In the genomic region with DNA sequence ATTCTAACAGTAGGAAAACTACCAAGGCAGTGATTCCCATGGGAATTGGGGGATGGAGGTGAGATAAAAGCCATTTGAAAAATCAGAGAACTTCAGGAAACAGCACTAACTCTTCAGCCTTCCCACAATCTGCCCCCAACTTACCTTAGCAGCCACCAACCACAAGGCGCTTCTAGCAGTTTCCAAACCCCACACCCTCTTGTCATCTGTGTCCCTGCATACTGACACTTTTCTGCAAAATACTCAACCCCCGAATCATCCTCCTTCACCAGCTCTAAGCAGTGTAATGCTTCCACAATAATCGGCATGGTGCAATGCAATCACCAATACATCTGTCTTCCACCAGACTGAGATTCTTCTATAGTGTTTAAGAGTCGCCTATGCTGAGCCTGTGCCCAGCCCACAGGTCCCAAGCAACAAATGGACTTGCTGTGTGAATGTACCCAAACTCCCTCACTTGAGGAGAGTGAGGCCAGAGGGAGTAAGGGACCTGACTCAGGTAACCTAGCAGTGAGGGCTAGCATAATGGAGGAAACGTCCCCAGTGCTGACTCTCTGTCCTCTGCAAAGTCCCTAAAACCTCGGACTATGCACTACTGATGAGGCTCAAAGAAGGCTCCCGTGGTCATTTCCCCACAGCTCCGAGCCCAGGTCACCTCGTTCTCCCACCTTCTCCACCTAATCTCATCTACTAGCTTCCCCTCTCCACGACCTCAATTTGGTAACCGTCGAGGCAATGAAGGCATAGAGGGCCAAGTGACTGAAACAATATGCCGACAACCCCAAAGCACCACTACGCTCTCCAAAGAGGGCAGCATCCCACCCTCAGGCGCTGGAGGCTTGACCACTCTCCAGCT, we compare ENCODE assay signal across 8 cellular contexts. TPM values are rescaled to one million over a fixed set of nuclear protein-coding genes. Genes with fewer than 3 reads are reported as not detected.
DNase-seq lines count a peak whose midpoint lies in the region; ATAC-seq and TF ChIP-seq lines count a peak whose summit lies in the region.

No MANE protein-coding gene starts in this region.

- no peak overlapping the region; the same call in 1 of the 2 replicates for H3K4ac ChIP-seq in H9 (ENCODE audit: low read depth, low read length)

- no peak for TF ChIP-seq EP300 in stomach (IDR thresholded peaks at IDR 0.05)

- H3K27me3 ChIP-seq in H9 (ENCODE audit: insufficient read depth, low read length) (no peaks in the 10 kb centered on the region), iPS-15b (ENCODE audit: control insufficient read depth, insufficient read depth, low read length) (no peaks in the 10 kb centered on the region), stomach (no peaks in the 10 kb centered on the region)

- H3K18ac ChIP-seq in H9 (ENCODE audit: insufficient read length, low read depth, low read length): no peak overlapping the region

- H3K56ac ChIP-seq in H9 (ENCODE audit: insufficient read length, low read depth, low read length): no peak overlapping the region

- H2BK12ac ChIP-seq in H9 (ENCODE audit: insufficient read length, low read depth, low read length): no peak overlapping the region

- no peak overlapping the region for H3K27ac ChIP-seq in H9 (ENCODE audit: insufficient read length, low read depth, low read length)
- peak overlapping the region; percentile 87 to 99 (median 94) for H3K27ac ChIP-seq in stomach

- H4K5ac ChIP-seq in H9 (ENCODE audit: insufficient read length, low read depth, low read length): peak overlapping the region; percentile 63

- peaks cover 5% of the 10 kb centered on the region for H4K20me1 ChIP-seq in H9 (ENCODE audit: control insufficient read depth, insufficient read depth, insufficient read length)

- no peak overlapping the region for H2BK20ac ChIP-seq in H9 (ENCODE audit: low read depth, low read length, poor library complexity, severe bottlenecking)

- peak overlapping the region; percentile 6 for H3K23ac ChIP-seq in H9 (ENCODE audit: insufficient read length, low read depth, low read length)

- DNase-seq in AG10803 (ENCODE audit: low read depth) (peak; percentile 6), H9 (no peak), stomach (no peak), HT-29 (ENCODE audit: low spot score) (no peak)
- DNase-seq in activated T-cell treated with anti-CD3 and anti-CD28 coated beads, Interleukin-2, amount 50 U/mL, for 72 hours: no peak
- DNase-seq in stimulated activated CD4-positive, alpha-beta T cell treated with anti-CD3 and anti-CD28 coated beads, Interleukin-2, amount 100 ng/mL, for 24 hours: no peak

- H2BK120ac ChIP-seq in H9 (ENCODE audit: low read depth, low read length, poor library complexity, severe bottlenecking): no peak overlapping the region

- no peak overlapping the region for H2AK5ac ChIP-seq in H9 (ENCODE audit: insufficient read length, low read length)

- H3K79me2 ChIP-seq in H9 (ENCODE audit: insufficient read depth, low read length): peaks cover 20% of the 10 kb centered on the region

- H3K36me3 ChIP-seq in iPS-15b (ENCODE audit: control insufficient read depth, insufficient read depth, low read length) (peaks cover 18% of the 10 kb centered on the region), stomach (peaks cover 21 to 38% (median 38%) of the 10 kb centered on the region in 4 donors)

- H3K4me1 ChIP-seq in H9 (ENCODE audit: insufficient read depth, low read length) (no peaks in the 10 kb centered on the region; the same call in 1 of the 2 replicates), iPS-15b (ENCODE audit: control insufficient read depth, insufficient read depth, low read length) (peaks cover 6% of the 10 kb centered on the region), stomach (peaks cover 32 to 66% (median 45%) of the 10 kb centered on the region in 4 donors)

- peaks cover 23 to 28% of the 10 kb centered on the region in 2 experiments for H3K4me1 Mint-ChIP-seq in H9
- peaks cover 53% of the 10 kb centered on the region for H3K4me1 Mint-ChIP-seq in activated T-cell treated with anti-CD3 and anti-CD28 coated beads, Interleukin-2, amount 50 U/mL, for 72 hours (ENCODE audit: low read depth)

- peaks cover 21% of the 10 kb centered on the region for H3K79me1 ChIP-seq in H9 (ENCODE audit: insufficient read depth, low read depth, low read length, poor library complexity, severe bottlenecking)

- intact Hi-C loops in stomach (cut with DNase I; ENCODE audit: low total_unique reads): no loop called here

- H4K91ac ChIP-seq in H9 (ENCODE audit: insufficient read length, low read depth, low read length): no peak overlapping the region

- no peak for TF ChIP-seq POLR2A in stomach (IDR thresholded peaks at IDR 0.05)

- H3K4me3 Mint-ChIP-seq in H9: peak overlapping the region; percentile 84 to 93
- peak overlapping the region; percentile 76 to 89 for H3K4me3 Mint-ChIP-seq in activated T-cell treated with anti-CD3 and anti-CD28 coated beads, Interleukin-2, amount 50 U/mL, for 72 hours

- peaks cover 12% of the 10 kb centered on the region for H3K27me3 Mint-ChIP-seq in H9 (ENCODE audit: low read depth)
- H3K27me3 Mint-ChIP-seq in activated T-cell treated with anti-CD3 and anti-CD28 coated beads, Interleukin-2, amount 50 U/mL, for 72 hours (ENCODE audit: low read depth): peaks cover 10% of the 10 kb centered on the region

- ATAC-seq in activated T-cell treated with anti-CD3 and anti-CD28 coated beads, Interleukin-2, amount 50 U/mL, for 72 hours (replicated peaks in 1 of 2): no peak
- no peak for ATAC-seq in HG03432 (IDR thresholded peaks at IDR 0.05; ENCODE audit: unreplicated experiment)

- H3K9me3 ChIP-seq in H9 (ENCODE audit: control insufficient read depth, low read depth, low read length) (no peaks in the 10 kb centered on the region), iPS-15b (ENCODE audit: control insufficient read depth, insufficient read depth, low read length) (no peaks in the 10 kb centered on the region), stomach (no peaks in the 10 kb centered on the region)

- peak overlapping the region; percentile 88 for H3K4me2 ChIP-seq in H9 (ENCODE audit: insufficient read depth, insufficient read length, low read length)

- H3K23me2 ChIP-seq in H9 (ENCODE audit: insufficient read length, low read depth, low read length, poor library complexity, severe bottlenecking): peaks cover 8% of the 10 kb centered on the region

- H4K8ac ChIP-seq in H9 (replicated peaks; ENCODE audit: insufficient read length, low read depth, low read length): no peak overlapping the region

- no peak overlapping the region for H3T11ph ChIP-seq in H9 (ENCODE audit: low read length)

- H3K14ac ChIP-seq in H9 (ENCODE audit: insufficient read depth, low read length): peak overlapping the region; percentile 91

- H2BK5ac ChIP-seq in H9 (ENCODE audit: insufficient read length, low read length): peak overlapping the region; percentile 80

- no peaks in the 10 kb centered on the region for H3K9me3 Mint-ChIP-seq in H9
- no peaks in the 10 kb centered on the region for H3K9me3 Mint-ChIP-seq in activated T-cell treated with anti-CD3 and anti-CD28 coated beads, Interleukin-2, amount 50 U/mL, for 72 hours

- WGBS in H9 (ENCODE audit: extremely low coverage, insufficient read length, low lambda C conversion rate): no CpG with 5 or more reads among the region's 15 CpGs
- WGBS in stomach, 5 donors: 7 to 12% (median 9%) methylated on average over 14 to 15 of the region's 15 CpGs

- H3K27ac Mint-ChIP-seq in H9: peak overlapping the region; percentile 19 to 61 (median 20); a peak in 4 of 7 replicates
- peak overlapping the region; percentile 72 for H3K27ac Mint-ChIP-seq in activated T-cell treated with anti-CD3 and anti-CD28 coated beads, Interleukin-2, amount 50 U/mL, for 72 hours

- H3K36me3 Mint-ChIP-seq in H9 (ENCODE audit: insufficient read depth in 1 of 3, low read depth in 3 of 3): peaks cover 24 to 47% (median 46%) of the 10 kb centered on the region in 3 experiments
- H3K36me3 Mint-ChIP-seq in activated T-cell treated with anti-CD3 and anti-CD28 coated beads, Interleukin-2, amount 50 U/mL, for 72 hours (ENCODE audit: insufficient read depth in 2 of 2): peaks cover 11 to 17% of the 10 kb centered on the region in 2 donors

- H2BK15ac ChIP-seq in H9 (ENCODE audit: low read depth, low read length): no peak overlapping the region

- TF ChIP-seq CTCF in AG10803 (conservative IDR thresholded peaks at IDR 0.05; ENCODE audit: low read length) (no peak), H9 (conservative IDR thresholded peaks at IDR 0.05) (no peak), stomach (IDR thresholded peaks at IDR 0.05) (no peak)

- H3K4me3 ChIP-seq in AG10803 (ENCODE audit: low read length) (peak overlapping the region; percentile 94), iPS-15b (ENCODE audit: low read depth, low read length) (peak overlapping the region; percentile 71), stomach (peak overlapping the region; percentile 73 to 99 (median 90))

- H3K9ac ChIP-seq in H9 (ENCODE audit: extremely low read depth, insufficient read length, low read length) (peak overlapping the region; percentile 86), iPS-15b (ENCODE audit: low read depth, low read length) (peak overlapping the region; percentile 82)

- no peak overlapping the region for H2AFZ ChIP-seq in H9 (ENCODE audit: low read length)

RNA-seq across cellular contexts. Expression of a gene that starts 0.9 kb away (rescaled TPM):
- 94.2 and 100 TPM in 2 replicates for total RNA-seq in H9 (2021)
- total RNA-seq in activated T-cell treated with anti-CD3 and anti-CD28 coated beads, Interleukin-2, amount 50 U/mL, for 72 hours: 10 to 100 TPM; 60.0 to 67.6 TPM
- 100 to 1,000 TPM in 4 of 5 donors, 10 to 100 TPM in 1; 53.1 to 264 (median 211) TPM for total RNA-seq in stomach
- polyA plus RNA-seq in stomach: 10 to 100 TPM; 34.5 to 67.4 (median 51.6) TPM
- 67.3 and 69.2 TPM in 2 replicates for total RNA-seq in HT-29 (2014; rRNA removed; shearing (Covaris generic))

RNA-seq across cellular contexts. Expression of a gene that starts 50.9 kb away (rescaled TPM):
- total RNA-seq in H9 (2021) (not detected in 2 replicates), stomach (not detected)
- under 1 TPM in 1 of 2 donors, not detected in 1; 0.14 TPM for total RNA-seq in activated T-cell treated with anti-CD3 and anti-CD28 coated beads, Interleukin-2, amount 50 U/mL, for 72 hours
- not detected for polyA plus RNA-seq in stomach
- not detected in 2 replicates for total RNA-seq in HT-29 (2014; rRNA removed; shearing (Covaris generic))

RNA-seq across cellular contexts. Expression of a gene that starts 54.0 kb away (rescaled TPM):
- total RNA-seq in H9 (2021) (39.8 and 40.5 TPM in 2 replicates), stomach (100 to 1,000 TPM in 3 of 5 donors, 10 to 100 TPM in 2; 10.5 to 244 (median 127) TPM)
- total RNA-seq in activated T-cell treated with anti-CD3 and anti-CD28 coated beads, Interleukin-2, amount 50 U/mL, for 72 hours: 1 to 10 TPM; 3.7 to 3.9 TPM
- 10 to 100 TPM; 15.1 to 38.2 (median 24.1) TPM for polyA plus RNA-seq in stomach
- total RNA-seq in HT-29 (2014; rRNA removed; shearing (Covaris generic)): 65.1 and 70.2 TPM in 2 replicates
